In genomic region chr3:37254316-37254715, GRCh38 we compare ENCODE assay signal across 28 cellular contexts.
"Had no signal": no experiment of that assay in that cellular context is flagged by ENCODE, and none has a peak within 500 bp of the region (broad histone marks: within the 10 kb centered on the region; RNA-seq: fewer than 3 reads in every experiment).

No MANE protein-coding gene starts in this region.

- H3K9me3 Mint-ChIP-seq: nephron; neural progenitor cell; stimulated activated effector memory CD8-positive, alpha-beta T cell treated with anti-CD3 and anti-CD28 coated beads, Interleukin-12 subunit alpha, Interleukin-12 subunit beta, amount 100 ng/mL, for 72 hours; stimulated activated naive B cell treated with anti-CD40 and anti-IgM and Interleukin-4, amounts not matched to agents 10 μg/mL and 1 μg/mL and 100 μg/mL, for 72 hours; stimulated activated naive CD8-positive, alpha-beta T cell treated with anti-CD3 and anti-CD28 coated beads, Interleukin-15, Interleukin-2, amounts not matched to agents 100 ng/mL and 50 ng/mL, for 24 hours had no signal

- H3K27ac Mint-ChIP-seq: nephron; neural progenitor cell; progenitor cell of endocrine pancreas; stimulated activated effector memory CD8-positive, alpha-beta T cell treated with anti-CD3 and anti-CD28 coated beads, Interleukin-12 subunit alpha, Interleukin-12 subunit beta, amount 100 ng/mL, for 72 hours; stimulated activated naive B cell treated with anti-CD40 and anti-IgM and Interleukin-4, amounts not matched to agents 10 μg/mL and 1 μg/mL and 100 μg/mL, for 72 hours; stimulated activated naive CD8-positive, alpha-beta T cell treated with anti-CD3 and anti-CD28 coated beads, Interleukin-15, Interleukin-2, amounts not matched to agents 100 ng/mL and 50 ng/mL, for 24 hours had no signal

- H3K4me3 Mint-ChIP-seq: nephron; neural progenitor cell; stimulated activated effector memory CD8-positive, alpha-beta T cell treated with anti-CD3 and anti-CD28 coated beads, Interleukin-12 subunit alpha, Interleukin-12 subunit beta, amount 100 ng/mL, for 72 hours; stimulated activated naive B cell treated with anti-CD40 and anti-IgM and Interleukin-4, amounts not matched to agents 10 μg/mL and 1 μg/mL and 100 μg/mL, for 72 hours; stimulated activated naive CD8-positive, alpha-beta T cell treated with anti-CD3 and anti-CD28 coated beads, Interleukin-15, Interleukin-2, amounts not matched to agents 100 ng/mL and 50 ng/mL, for 24 hours had no signal

- H3K27me3 Mint-ChIP-seq: progenitor cell of endocrine pancreas; stimulated activated naive B cell treated with anti-CD40 and anti-IgM and Interleukin-4, amounts not matched to agents 10 μg/mL and 1 μg/mL and 100 μg/mL, for 72 hours; stimulated activated naive CD8-positive, alpha-beta T cell treated with anti-CD3 and anti-CD28 coated beads, Interleukin-15, Interleukin-2, amounts not matched to agents 100 ng/mL and 50 ng/mL, for 24 hours had no signal

- H3K27ac ChIP-seq: neural progenitor cell, ovary, parathyroid adenoma, right lobe of liver, sigmoid colon, stomach, thoracic aorta, thyroid gland, tibial nerve, upper lobe of left lung, vagina had no signal

- H3K4me1 Mint-ChIP-seq: neural progenitor cell had no signal

- H3K27me3 ChIP-seq: neural progenitor cell, ovary, right lobe of liver, sigmoid colon, stomach, thyroid gland, tibial nerve, upper lobe of left lung, vagina had no signal

- H3K9me3 ChIP-seq: ovary, psoas muscle, right lobe of liver, sigmoid colon, stomach, thoracic aorta, thyroid gland, tibial nerve, upper lobe of left lung, vagina had no signal

- DNase-seq: occipital lobe; ovary; posterior cingulate gyrus; psoas muscle; right cardiac atrium; right lobe of liver; sigmoid colon; small intestine; stimulated activated CD4-positive, alpha-beta T cell treated with anti-CD3 and anti-CD28 coated beads, Interleukin-15, amount 100 ng/mL, for 24 hours; stimulated activated CD4-positive, alpha-beta T cell treated with anti-CD3 and anti-CD28 coated beads, Interleukin-2, amount 100 ng/mL, for 24 hours; stimulated activated CD4-positive, alpha-beta T cell treated with anti-CD3 and anti-CD28 coated beads, Interleukin-2, amount 100 ng/mL, for 48 hours; stimulated activated CD4-positive, alpha-beta T cell treated with anti-CD3 and anti-CD28 coated beads, Interleukin-4, amount 100 ng/mL, for 24 hours; stimulated activated naive B cell treated with anti-CD40 and anti-IgM and Interleukin-4, amounts not matched to agents 10 μg/mL and 1 μg/mL and 100 μg/mL, for 72 hours; stimulated activated naive CD4-positive, alpha-beta T cell treated with Interleukin-2 at 50 U/mL for 16 hours; stomach; thyroid gland; trophoblast cell; upper lobe of left lung had no signal

- FAIRE-seq: small intestine, urothelium cell line had no signal

- H3K4me3 ChIP-seq: neural progenitor cell, ovary, psoas muscle, right lobe of liver, sigmoid colon, stomach, thoracic aorta, thyroid gland, tibial nerve, upper lobe of left lung, vagina had no signal

- ATAC-seq: psoas muscle; right cardiac atrium; right lobe of liver; stimulated activated effector memory CD8-positive, alpha-beta T cell treated with anti-CD3 and anti-CD28 coated beads, Interleukin-12 subunit alpha, Interleukin-12 subunit beta, amount 100 ng/mL, for 72 hours; stimulated activated naive B cell treated with anti-CD40 and anti-IgM and Interleukin-4, amounts not matched to agents 10 μg/mL and 1 μg/mL and 100 μg/mL, for 72 hours had no signal

- H3K36me3 ChIP-seq: ovary, thoracic aorta had no signal
